In genomic region chr3:117719316-117719926, GRCh38 we compare ENCODE assay signal across 7 cellular contexts.
DNase-seq lines count a peak whose midpoint lies in the region; ATAC-seq and TF ChIP-seq lines count a peak whose summit lies in the region.

No MANE protein-coding gene starts in this region.

- no peaks in the 10 kb centered on the region for H3K27me3 ChIP-seq in gastrocnemius medialis

- TF ChIP-seq POLR2A in gastrocnemius medialis (IDR thresholded peaks at IDR 0.05) = no peak

- peak; percentile 82 for TF ChIP-seq CTCF in epithelial cell of proximal tubule (conservative IDR thresholded peaks at IDR 0.05; ENCODE audit: low read depth, low read length)
- peak in 4 of 5 experiments; percentile 20 to 45 (median 32) for TF ChIP-seq CTCF in gastrocnemius medialis (IDR thresholded peaks at IDR 0.05 in 4 of 5, conservative IDR thresholded peaks at IDR 0.05 in 1 of 5)

- intact Hi-C loops in gastrocnemius medialis (cut with DNase I; ENCODE audit: low total_unique reads) = no loop called here

- H3K36me3 Mint-ChIP-seq in activated naive CD4-positive, alpha-beta T cell treated with anti-CD3 and anti-CD28 coated beads, Interleukin-2, amount 10 ng/mL, durations not matched to agents 7 days and 5 days = no peaks in the 10 kb centered on the region

- DNase-seq in EH (ENCODE audit: low read depth) (peak; percentile 47), NCI-H345 (lab: John Stamatoyannopoulos, UW) (peak; percentile 1), epithelial cell of proximal tubule (ENCODE audit: low read depth) (no peak), gastrocnemius medialis (no peak)
- DNase-seq in activated naive CD4-positive, alpha-beta T cell treated with anti-CD3 and anti-CD28 coated beads, Interleukin-2, amount 10 ng/mL, durations not matched to agents 7 days and 5 days = no peak

- no peak overlapping the region for H3K27ac ChIP-seq in gastrocnemius medialis

- no peaks in the 10 kb centered on the region for H3K4me1 ChIP-seq in gastrocnemius medialis

- CTCF ChIA-PET in activated naive CD4-positive, alpha-beta T cell treated with anti-CD3 and anti-CD28 coated beads, Interleukin-2, amount 10 ng/mL, durations not matched to agents 7 days and 5 days (lab: Charles Lee) = no interaction called here

- no peaks in the 10 kb centered on the region for H3K9me3 ChIP-seq in gastrocnemius medialis

- H3K4me1 Mint-ChIP-seq in activated naive CD4-positive, alpha-beta T cell treated with anti-CD3 and anti-CD28 coated beads, Interleukin-2, amount 10 ng/mL, durations not matched to agents 7 days and 5 days = no peaks in the 10 kb centered on the region

- peak; percentile 67 for ATAC-seq in GM21515 (IDR thresholded peaks at IDR 0.05; ENCODE audit: unreplicated experiment)
- ATAC-seq in gastrocnemius medialis = no peak
- ATAC-seq in HG03097 (IDR thresholded peaks at IDR 0.05; ENCODE audit: low FRiP score, unreplicated experiment) = no peak

- H3K9me3 Mint-ChIP-seq in activated naive CD4-positive, alpha-beta T cell treated with anti-CD3 and anti-CD28 coated beads, Interleukin-2, amount 10 ng/mL, durations not matched to agents 7 days and 5 days = no peaks in the 10 kb centered on the region

- H3K4me3 Mint-ChIP-seq in activated naive CD4-positive, alpha-beta T cell treated with anti-CD3 and anti-CD28 coated beads, Interleukin-2, amount 10 ng/mL, durations not matched to agents 7 days and 5 days = no peak overlapping the region

- H3K36me3 ChIP-seq in gastrocnemius medialis = no peaks in the 10 kb centered on the region

- in situ Hi-C loops in gastrocnemius medialis (cut with MboI; ENCODE audit: low sequenced_read_pairs in 4 of 4) = loop anchor here in 1 of 4 donors (25.0 kb wide), 1 partner anchor 682 kb away; no protein-coding TSS in a partner anchor

- no peak overlapping the region for H3K27ac Mint-ChIP-seq in activated naive CD4-positive, alpha-beta T cell treated with anti-CD3 and anti-CD28 coated beads, Interleukin-2, amount 10 ng/mL, durations not matched to agents 7 days and 5 days

- no peak overlapping the region for H3K4me3 ChIP-seq in epithelial cell of proximal tubule (ENCODE audit: low read depth, low read length)
- H3K4me3 ChIP-seq in gastrocnemius medialis = no peak overlapping the region

- no peaks in the 10 kb centered on the region for H3K27me3 Mint-ChIP-seq in activated naive CD4-positive, alpha-beta T cell treated with anti-CD3 and anti-CD28 coated beads, Interleukin-2, amount 10 ng/mL, durations not matched to agents 7 days and 5 days

Comparison
In these comparisons a context has a peak if more than half of its experiments do, and no peak if none do; other contexts are left out.
1. DNase-seq: peak in EH (single experiment) and NCI-H345 (single experiment); none in epithelial cell of proximal tubule (single experiment), gastrocnemius medialis (0 of 2) and activated naive CD4-positive, alpha-beta T cell treated with anti-CD3 and anti-CD28 coated beads, Interleukin-2, amount 10 ng/mL, durations not matched to agents 7 days and 5 days (single experiment).